Comparison of ENCODE assay signal across 21 cellular contexts in the genomic region with DNA sequence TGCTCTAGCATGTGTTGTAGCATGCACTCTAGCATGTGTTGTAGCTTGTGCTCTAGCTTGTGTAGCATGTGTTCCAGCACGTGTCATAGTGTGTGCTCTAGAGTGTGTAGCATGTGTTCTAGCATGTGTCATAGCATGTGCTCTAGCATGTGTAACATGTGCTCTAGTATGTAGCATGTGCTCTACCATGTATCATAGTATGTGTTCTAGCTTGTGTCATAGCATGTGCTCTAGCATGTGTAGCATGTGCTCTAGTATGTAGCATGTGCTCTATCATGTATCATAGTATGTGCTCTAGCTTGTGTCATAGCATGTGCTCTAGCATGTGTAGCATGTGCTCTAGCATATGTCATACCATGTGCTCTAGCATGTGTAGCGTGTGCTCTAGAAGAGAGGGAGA.
DNase-seq lines count a peak whose midpoint lies in the region; ATAC-seq, FAIRE-seq and TF ChIP-seq lines count a peak whose summit lies in the region.
"Had no signal": no experiment of that assay in that cellular context is flagged by ENCODE, and none has a peak within 500 bp of the region (broad histone marks: within the 10 kb centered on the region; RNA-seq: fewer than 3 reads in every experiment).

No MANE protein-coding gene starts in this region.

- H3K4me1 ChIP-seq in HepG2 (ENCODE audit: insufficient read depth, low read length), result no peaks in the 10 kb centered on the region
- H3K4me1 ChIP-seq in right lobe of liver, result no peaks in the 10 kb centered on the region

- H3K9ac ChIP-seq in HepG2 (ENCODE audit: insufficient read depth, low read depth, low read length), result no peak overlapping the region
- H3K9ac ChIP-seq: GM23248 had no signal

- H3K4me3 ChIP-seq in HepG2 (replicated peaks in 1 of 3; ENCODE audit: insufficient read depth in 1 of 3, low read depth in 2 of 3, low read length in 3 of 3), result no peak overlapping the region
- no peak overlapping the region for H3K4me3 ChIP-seq in right lobe of liver
- no peak overlapping the region for H3K4me3 ChIP-seq in bronchial epithelial cell (ENCODE audit: low read depth, low read length)
- no peak overlapping the region for H3K4me3 ChIP-seq in dorsolateral prefrontal cortex
- H3K4me3 ChIP-seq: GM23248 had no signal

- H3K27me3 Mint-ChIP-seq in neural crest cell (ENCODE audit: low read depth), result no peaks in the 10 kb centered on the region

- H3K27ac ChIP-seq in HepG2 (ENCODE audit: extremely low read length, insufficient read depth, low read length) (no peak overlapping the region), right lobe of liver (no peak overlapping the region), dorsolateral prefrontal cortex (no peak overlapping the region)
- H3K27ac ChIP-seq: 22Rv1, GM23248 had no signal

- no peak for TF ChIP-seq RAD21 in HepG2 (CRISPR knock-in tag; IDR thresholded peaks at IDR 0.05)

- DNase-seq in HepG2 (ENCODE audit: low spot score), result no peak
- no peak for DNase-seq in right lobe of liver
- no peak for DNase-seq in bronchial epithelial cell (ENCODE audit: low read depth)
- no peak for DNase-seq in neural crest cell (ENCODE audit: low read depth, low spot score)
- DNase-seq in dorsolateral prefrontal cortex, result no peak
- no peak for DNase-seq in SIG-M5 treated with dmso at 0.1 percent for 504 hours (lab: John Stamatoyannopoulos, UW; ENCODE audit: unreplicated experiment)
- no peak for DNase-seq in ACHN
- DNase-seq: C1 segment of cervical spinal cord; Calu3; CD4-positive, alpha-beta memory T cell; COR-L47; DMS53; DND-41; GM23248; H9 had no signal

- no peaks in the 10 kb centered on the region for H3K4me1 Mint-ChIP-seq in neural crest cell
- H3K4me1 Mint-ChIP-seq: CD4-positive, alpha-beta memory T cell had no signal

- H3K9me3 ChIP-seq in HepG2 (ENCODE audit: low read length) (no peaks in the 10 kb centered on the region), right lobe of liver (no peaks in the 10 kb centered on the region)

- POLR2A ChIA-PET in HepG2 (lab: Yijun Ruan, JAX), result no interaction called here

- no TSS peak for BruUV-seq in HepG2 (replicated peaks; lab: Mats Ljungman, UMichigan)

- no peaks in the 10 kb centered on the region for H3K36me3 ChIP-seq in HepG2 (replicated peaks in 1 of 2; ENCODE audit: control insufficient read depth in 1 of 2, insufficient read depth in 2 of 2, low read length in 2 of 2)
- no peaks in the 10 kb centered on the region for H3K36me3 ChIP-seq in right lobe of liver
- no peaks in the 10 kb centered on the region for H3K36me3 ChIP-seq in bronchial epithelial cell (ENCODE audit: control insufficient read depth, insufficient read depth, low read length)

- TF ChIP-seq CTCF in HepG2 (CRISPR knock-in tag; IDR thresholded peaks at IDR 0.05), result no peak
- TF ChIP-seq CTCF in right lobe of liver (IDR thresholded peaks at IDR 0.05), result no peak
- no peak for TF ChIP-seq CTCF in bronchial epithelial cell (IDR thresholded peaks at IDR 0.05; ENCODE audit: insufficient read depth, low read length, severe bottlenecking)
- no peak for TF ChIP-seq CTCF in neural crest cell (conservative IDR thresholded peaks at IDR 0.05)
- TF ChIP-seq CTCF in dorsolateral prefrontal cortex (IDR thresholded peaks at IDR 0.05 in 54 of 56, conservative IDR thresholded peaks at IDR 0.05 in 2 of 56; ENCODE audit: low read depth in 1 of 56, partially characterized antibody in 56 of 56), result no peak

- no peak overlapping the region for H3K4me3 Mint-ChIP-seq in neural crest cell
- H3K4me3 Mint-ChIP-seq: CD4-positive, alpha-beta memory T cell; H9 had no signal

- H3K9me3 Mint-ChIP-seq in neural crest cell, result peaks cover 3% of the 10 kb centered on the region

- WGBS in HepG2 (ENCODE audit: low lambda C conversion rate), result 9% methylated on average over 1 of the region's 2 CpGs
- WGBS in right lobe of liver (ENCODE audit: insufficient coverage, low coverage, low lambda C conversion rate, missing lambda C conversion rate), result 61% methylated on average over 2 of the region's 2 CpGs

- no peak overlapping the region for H2AFZ ChIP-seq in HepG2 (ENCODE audit: low read length)
- H2AFZ ChIP-seq: GM23248 had no signal

- CTCF ChIA-PET in HepG2 (lab: Yijun Ruan, JAX; ENCODE audit: low intra/inter-chr PET ratio, low total read pairs), result no interaction called here

- H3K27me3 ChIP-seq in HepG2 (ENCODE audit: control insufficient read depth in 1 of 2, insufficient read depth in 2 of 2, low read length in 2 of 2), result no peaks in the 10 kb centered on the region; a peak in 1 of 5 replicates
- no peaks in the 10 kb centered on the region for H3K27me3 ChIP-seq in right lobe of liver
- H3K27me3 ChIP-seq in bronchial epithelial cell (ENCODE audit: control insufficient read depth, insufficient read depth, low read length), result no peaks in the 10 kb centered on the region
- H3K27me3 ChIP-seq in dorsolateral prefrontal cortex, result no peaks in the 10 kb centered on the region

- peak overlapping the region; percentile 8 for H3K27ac Mint-ChIP-seq in neural crest cell (ENCODE audit: unreplicated experiment)
- H3K27ac Mint-ChIP-seq: CD4-positive, alpha-beta memory T cell; H9 had no signal

- intact Hi-C loops in HepG2 (cut with micrococcal nuclease; ENCODE audit: unreplicated experiment), result no loop called here
- intact Hi-C loops in right lobe of liver (cut with DNase I), result no loop called here
- intact Hi-C loops in dorsolateral prefrontal cortex (cut with DNase I), result no loop called here

- no peak for TF ChIP-seq EP300 in HepG2 (IDR thresholded peaks at IDR 0.05; ENCODE audit: low read depth in 2 of 2, low read length in 2 of 2)
- no peak for TF ChIP-seq EP300 in HepG2 (CRISPR knock-in tag; IDR thresholded peaks at IDR 0.05; ENCODE audit: borderline replicate concordance)

- H3K36me3 Mint-ChIP-seq in neural crest cell (ENCODE audit: low read depth), result no peaks in the 10 kb centered on the region
- H3K36me3 Mint-ChIP-seq: CD4-positive, alpha-beta memory T cell had no signal

- in situ Hi-C loops in HepG2 (cut with HindIII; ENCODE audit: extremely low pct_ligation_motif_present, low pct_unique_long_range_greater_than_20kb) (no loop called here), ACHN (cut with HindIII; ENCODE audit: low pct_ligation_motif_present, low pct_unique_long_range_greater_than_20kb, low sequenced_read_pairs) (no loop called here)

- ATAC-seq in HepG2 (no peak), right lobe of liver (no peak), SK-N-SH treated with all-trans-retinoic acid at 6 μM for 48 hours (no peak)
- ATAC-seq: HCT116 had no signal

- H3K79me2 ChIP-seq in HepG2 (ENCODE audit: insufficient read depth, low read length), result no peaks in the 10 kb centered on the region

- no peak for TF ChIP-seq POLR2A in HepG2 (IDR thresholded peaks at IDR 0.05; ENCODE audit: insufficient read depth in 1 of 2, low read depth in 2 of 2, low read length in 2 of 2)
- no peak for TF ChIP-seq POLR2A in right lobe of liver (IDR thresholded peaks at IDR 0.05)

- no peak for FAIRE-seq in HepG2 (lab: Jason Lieb, UNC)
- peak; percentile 96 for FAIRE-seq in bronchial epithelial cell (lab: Jason Lieb, UNC)
- FAIRE-seq: A204.1, G401.6, GM18507 had no signal

- H3K4me2 ChIP-seq in HepG2 (ENCODE audit: low read depth, low read length), result no peak overlapping the region

- no peaks in the 10 kb centered on the region for H4K20me1 ChIP-seq in HepG2 (ENCODE audit: insufficient read depth, low read length)

TF ChIP-seq in HepG2, 621 proteins besides CTCF, POLR2A, EP300 and RAD21 (continues in another document):
- peak; percentile 100 for TF ChIP-seq MNT (IDR thresholded peaks at IDR 0.05)

TF ChIP-seq in SK-N-SH treated with all-trans-retinoic acid at 6 μM for 48 hours, 23 proteins besides CTCF, POLR2A, EP300 and RAD21 (continues in another document):
- TF ChIP-seq, protein P1, sequence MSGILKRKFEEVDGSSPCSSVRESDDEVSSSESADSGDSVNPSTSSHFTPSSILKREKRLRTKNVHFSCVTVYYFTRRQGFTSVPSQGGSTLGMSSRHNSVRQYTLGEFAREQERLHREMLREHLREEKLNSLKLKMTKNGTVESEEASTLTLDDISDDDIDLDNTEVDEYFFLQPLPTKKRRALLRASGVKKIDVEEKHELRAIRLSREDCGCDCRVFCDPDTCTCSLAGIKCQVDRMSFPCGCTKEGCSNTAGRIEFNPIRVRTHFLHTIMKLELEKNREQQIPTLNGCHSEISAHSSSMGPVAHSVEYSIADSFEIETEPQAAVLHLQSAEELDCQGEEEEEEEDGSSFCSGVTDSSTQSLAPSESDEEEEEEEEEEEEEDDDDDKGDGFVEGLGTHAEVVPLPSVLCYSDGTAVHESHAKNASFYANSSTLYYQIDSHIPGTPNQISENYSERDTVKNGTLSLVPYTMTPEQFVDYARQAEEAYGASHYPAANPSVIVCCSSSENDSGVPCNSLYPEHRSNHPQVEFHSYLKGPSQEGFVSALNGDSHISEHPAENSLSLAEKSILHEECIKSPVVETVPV (CRISPR knock-in tag; IDR thresholded peaks at IDR 0.05), result no peak
- TF ChIP-seq, protein P2, sequence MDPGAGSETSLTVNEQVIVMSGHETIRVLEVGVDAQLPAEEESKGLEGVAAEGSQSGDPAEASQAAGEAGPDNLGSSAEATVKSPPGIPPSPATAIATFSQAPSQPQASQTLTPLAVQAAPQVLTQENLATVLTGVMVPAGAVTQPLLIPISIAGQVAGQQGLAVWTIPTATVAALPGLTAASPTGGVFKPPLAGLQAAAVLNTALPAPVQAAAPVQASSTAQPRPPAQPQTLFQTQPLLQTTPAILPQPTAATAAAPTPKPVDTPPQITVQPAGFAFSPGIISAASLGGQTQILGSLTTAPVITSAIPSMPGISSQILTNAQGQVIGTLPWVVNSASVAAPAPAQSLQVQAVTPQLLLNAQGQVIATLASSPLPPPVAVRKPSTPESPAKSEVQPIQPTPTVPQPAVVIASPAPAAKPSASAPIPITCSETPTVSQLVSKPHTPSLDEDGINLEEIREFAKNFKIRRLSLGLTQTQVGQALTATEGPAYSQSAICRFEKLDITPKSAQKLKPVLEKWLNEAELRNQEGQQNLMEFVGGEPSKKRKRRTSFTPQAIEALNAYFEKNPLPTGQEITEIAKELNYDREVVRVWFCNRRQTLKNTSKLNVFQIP (CRISPR knock-in tag; IDR thresholded peaks at IDR 0.05; ENCODE audit: borderline replicate concordance, low read depth), result no peak
- TF ChIP-seq ESRRG (CRISPR knock-in tag; IDR thresholded peaks at IDR 0.05), result no peak
